In genomic region chr11:6703247-6704063, GRCh38 we compare ENCODE assay signal across 8 cellular contexts. TPM values are rescaled to one million over a fixed set of nuclear protein-coding genes. Genes with fewer than 3 reads are reported as not detected.
DNase-seq lines count a peak whose midpoint lies in the region; ATAC-seq and TF ChIP-seq lines count a peak whose summit lies in the region.

No MANE protein-coding gene starts in this region.

- H3K36me3 ChIP-seq in OCI-LY1 (ENCODE audit: insufficient read depth, low read length) (no peaks in the 10 kb centered on the region), body of pancreas (replicated peaks in 1 of 2; ENCODE audit: insufficient read depth in 1 of 2, low read depth in 2 of 2) (no peaks in the 10 kb centered on the region), iPS DF 6.9 (ENCODE audit: control insufficient read depth, insufficient read depth, low read length) (no peaks in the 10 kb centered on the region), spleen (peaks cover 0 to 21% (median 0%) of the 10 kb centered on the region in 6 donors)

- H4K20me1 ChIP-seq in OCI-LY1 (ENCODE audit: insufficient read depth, low read length): no peaks in the 10 kb centered on the region

- TF ChIP-seq CTCF in HFF-Myc (IDR thresholded peaks at IDR 0.05; ENCODE audit: low read depth, low read length, missing control alignments) (peak; percentile 66), OCI-LY1 (IDR thresholded peaks at IDR 0.05; ENCODE audit: low read length) (peak; percentile 47), body of pancreas (IDR thresholded peaks at IDR 0.05) (peak; percentile 14 to 69 (median 61)), spleen (IDR thresholded peaks at IDR 0.05 in 8 of 11, conservative IDR thresholded peaks at IDR 0.05 in 3 of 11) (peak in 8 of 11 experiments; percentile 26 to 67 (median 57))

- H3F3A ChIP-seq in OCI-LY1 (ENCODE audit: insufficient read depth, low read length): no peaks in the 10 kb centered on the region

- H3K9ac ChIP-seq in OCI-LY1 (ENCODE audit: low read length): no peak overlapping the region

- no peaks in the 10 kb centered on the region for H3K9me2 ChIP-seq in OCI-LY1 (ENCODE audit: low read depth, low read length)

- H3K27me3 ChIP-seq in OCI-LY1 (ENCODE audit: insufficient read depth, low read length) (no peaks in the 10 kb centered on the region), body of pancreas (no peaks in the 10 kb centered on the region), iPS DF 6.9 (ENCODE audit: control insufficient read depth, insufficient read depth, low read length) (no peaks in the 10 kb centered on the region), spleen (replicated peaks in 1 of 7) (no peaks in the 10 kb centered on the region)

- no peaks in the 10 kb centered on the region for H3K79me2 ChIP-seq in OCI-LY1 (ENCODE audit: insufficient read depth, low read length)

- no peak overlapping the region for H2AFZ ChIP-seq in OCI-LY1 (ENCODE audit: low read length)

- DNase-seq in DMS114 treated with DMSO at 0.1 percent for 48 hours (lab: John Stamatoyannopoulos, UW; ENCODE audit: unreplicated experiment) (peak; percentile 22), HFF-Myc (ENCODE audit: extremely low read depth, low read depth) (no peak), body of pancreas (peak; percentile 62 to 79 (median 66)), iPS DF 6.9 (ENCODE audit: low read depth, low spot score) (peak; percentile 22), spleen (no peak)
- no peak for DNase-seq in activated CD4-positive, CD25-positive, alpha-beta regulatory T cell (lab: John Stamatoyannopoulos, UW)

- H3K9me3 ChIP-seq in OCI-LY1 (ENCODE audit: low read length) (no peaks in the 10 kb centered on the region), body of pancreas (no peaks in the 10 kb centered on the region), iPS DF 6.9 (ENCODE audit: control insufficient read depth, insufficient read depth, low read length) (no peaks in the 10 kb centered on the region), spleen (no peaks in the 10 kb centered on the region)

- H3K27ac ChIP-seq in OCI-LY1 (ENCODE audit: low read depth, low read length, poor library complexity, severe bottlenecking) (no peak overlapping the region), body of pancreas (no peak overlapping the region), iPS DF 6.9 (ENCODE audit: low read length) (no peak overlapping the region), spleen (peak overlapping the region in 7 of 8 donors; percentile 42 to 83 (median 71))

- WGBS in body of pancreas, 2 donors: 80 to 86% methylated on average over 2 of the region's 2 CpGs
- WGBS in iPS DF 6.9 (ENCODE audit: insufficient coverage, insufficient read length): no CpG with 5 or more reads among the region's 2 CpGs
- 52 to 74% (median 69%) methylated on average over 2 of the region's 2 CpGs for WGBS in spleen, 5 donors

- no peaks in the 10 kb centered on the region for H3K4me1 ChIP-seq in OCI-LY1 (ENCODE audit: insufficient read depth, low read length, severe bottlenecking)
- H3K4me1 ChIP-seq in body of pancreas: peaks cover 14% of the 10 kb centered on the region
- H3K4me1 ChIP-seq in iPS DF 6.9 (ENCODE audit: control insufficient read depth, insufficient read depth, low read length): no peaks in the 10 kb centered on the region
- peaks cover 0 to 40% (median 24%) of the 10 kb centered on the region in 6 donors for H3K4me1 ChIP-seq in spleen

- ATAC-seq in body of pancreas (peak; percentile 95), HG03521 (IDR thresholded peaks at IDR 0.05; ENCODE audit: unreplicated experiment) (no peak)

- intact Hi-C loops in body of pancreas (cut with DNase I) (loop anchor here (10.0 kb wide), 1 partner anchor 179 kb away; no protein-coding TSS in a partner anchor), spleen (cut with DNase I; ENCODE audit: low total_unique reads) (loop anchor here (10.0 kb wide), 1 partner anchor 51 kb away; no protein-coding TSS in a partner anchor)

- H3K4me3 ChIP-seq in HFF-Myc (replicated peaks; ENCODE audit: low read depth, low read length) (no peak overlapping the region), OCI-LY1 (ENCODE audit: low read depth, low read length, poor library complexity, severe bottlenecking) (no peak overlapping the region), body of pancreas (no peak overlapping the region), iPS DF 6.9 (ENCODE audit: low read length) (no peak overlapping the region), spleen (no peak overlapping the region)

- H3K4me2 ChIP-seq in OCI-LY1 (ENCODE audit: low read length): no peak overlapping the region

- no peak for TF ChIP-seq POLR2A in body of pancreas (IDR thresholded peaks at IDR 0.05)
- no peak for TF ChIP-seq POLR2A in spleen (IDR thresholded peaks at IDR 0.05)

RNA-seq across cellular contexts. Expression of gene MRPL17, which starts 20.3 kb away (rescaled TPM):
- total RNA-seq in body of pancreas (100 to 1,000 TPM in 1 of 2 donors, 10 to 100 TPM in 1; 19.4 to 263 TPM), spleen (10 to 100 TPM; 31.1 to 74.7 (median 41.1) TPM)
- 10 to 100 TPM; 41.7 to 70.2 (median 52.9) TPM for polyA plus RNA-seq in spleen

RNA-seq across cellular contexts. Expression of gene DCHS1, which starts 47.8 kb away (rescaled TPM):
- total RNA-seq in body of pancreas (10 to 100 TPM in 1 of 2 donors, 1 to 10 TPM in 1; 6.0 to 10.9 TPM), spleen (10 to 100 TPM; 29.8 to 58.8 (median 43.4) TPM)
- polyA plus RNA-seq in spleen: 1 to 10 TPM; 1.9 to 7.6 (median 3.1) TPM

Comparison
In these comparisons a context has a peak if more than half of its experiments do, and no peak if none do; other contexts are left out.
1. DNase-seq: peak in DMS114 treated with DMSO at 0.1 percent for 48 hours (single experiment), body of pancreas (4 of 4) and iPS DF 6.9 (single experiment); none in HFF-Myc (single experiment), spleen (single experiment) and activated CD4-positive, CD25-positive, alpha-beta regulatory T cell (0 of 4).
2. H3K27ac ChIP-seq: peak in spleen (7 of 8); none in OCI-LY1 (single experiment), body of pancreas (0 of 4) and iPS DF 6.9 (single experiment).
3. Peak in every context shown above with its lines, with median percentiles within 50 percentile points of each other: CTCF ChIP-seq.